ENCODE assay signal across 27 cellular contexts in genomic region chr6:155587817-155588216, GRCh38.
"Had no signal": no experiment of that assay in that cellular context is flagged by ENCODE, and none has a peak within 500 bp of the region (broad histone marks: within the 10 kb centered on the region; RNA-seq: fewer than 3 reads in every experiment).

No MANE protein-coding gene starts in this region.

- H3K4me3 ChIP-seq: stomach, suprapubic skin, testis, thoracic aorta, thyroid gland, tibial artery, tibial nerve, transverse colon, upper lobe of left lung, upper lobe of right lung, uterus, vagina had no signal

- FAIRE-seq: urothelium cell line had no signal

- H3K4me1 ChIP-seq: suprapubic skin, testis, thyroid gland, tibial artery, tibial nerve, transverse colon, upper lobe of left lung, upper lobe of right lung, uterus, vagina had no signal

- H3K27ac ChIP-seq: stomach, suprapubic skin, testis, thoracic aorta, thyroid gland, tibial artery, tibial nerve, transverse colon, upper lobe of left lung, upper lobe of right lung, uterus, vagina had no signal

- ATAC-seq: stimulated activated effector memory CD8-positive, alpha-beta T cell treated with anti-CD3 and anti-CD28 coated beads, Interleukin-12 subunit alpha, Interleukin-12 subunit beta, amount 100 ng/mL, for 72 hours; stimulated activated memory B cell treated with anti-CD40 and anti-IgM and Interleukin-4, amounts not matched to agents 10 μg/mL and 1 μg/mL and 100 μg/mL, for 72 hours; stimulated activated naive B cell treated with anti-CD40 and anti-IgM and Interleukin-4, amounts not matched to agents 10 μg/mL and 1 μg/mL and 100 μg/mL, for 72 hours; stimulated activated naive CD8-positive, alpha-beta T cell treated with anti-CD3 and anti-CD28 coated beads, Interleukin-15, amount 100 ng/mL, for 72 hours; stimulated activated naive CD8-positive, alpha-beta T cell treated with anti-CD3 and anti-CD28 coated beads, Interleukin-15, Interleukin-2, amounts not matched to agents 100 U/mL and 50 U/mL, for 24 hours; upper lobe of right lung had no signal

- H3K27me3 ChIP-seq: stomach, suprapubic skin, testis, thyroid gland, tibial artery, tibial nerve, transverse colon, upper lobe of left lung, upper lobe of right lung, uterus, vagina had no signal

- H3K9me3 ChIP-seq: suprapubic skin, testis, thoracic aorta, thyroid gland, transverse colon, upper lobe of left lung, upper lobe of right lung, uterus, vagina had no signal

- DNase-seq: stimulated activated CD4-positive, alpha-beta T cell treated with anti-CD3 and anti-CD28 coated beads, Interleukin-2, amount 100 ng/mL, for 48 hours; stimulated activated CD4-positive, alpha-beta T cell treated with anti-CD3 and anti-CD28 coated beads, Interleukin-4, amount 100 ng/mL, for 1 hour; stimulated activated CD4-positive, alpha-beta T cell treated with anti-CD3 and anti-CD28 coated beads, Interleukin-4, amount 100 ng/mL, for 24 hours; stimulated activated CD4-positive, alpha-beta T cell treated with anti-CD3 and anti-CD28 coated beads, Interleukin-4, amount 100 ng/mL, for 4 hours; stimulated activated CD8-positive, alpha-beta memory T cell treated with anti-CD3 and anti-CD28 coated beads, Interleukin-4, amount 100 ng/mL, for 48 hours; stimulated activated naive B cell treated with anti-CD40 and anti-IgM and Interleukin-4, amounts not matched to agents 10 μg/mL and 1 μg/mL and 100 μg/mL, for 72 hours; stimulated activated naive CD4-positive, alpha-beta T cell; stimulated activated naive CD4-positive, alpha-beta T cell treated with Interleukin-2 at 50 U/mL for 16 hours; stimulated activated naive CD8-positive, alpha-beta T cell treated with anti-CD3 and anti-CD28 coated beads, Interleukin-15, amount 100 ng/mL, for 72 hours; stimulated activated naive CD8-positive, alpha-beta T cell treated with anti-CD3 and anti-CD28 coated beads, Interleukin-15, Interleukin-2, amounts not matched to agents 100 U/mL and 50 U/mL, for 24 hours; stomach; substantia nigra; testis; thyroid gland; tibial artery; transverse colon; trophoblast cell; upper lobe of left lung; upper lobe of right lung; uterus had no signal

- H3K36me3 ChIP-seq: stomach, suprapubic skin, thoracic aorta, thyroid gland, tibial artery, tibial nerve, transverse colon, upper lobe of left lung, upper lobe of right lung, uterus, vagina had no signal
